In genomic region chr1:12124693-12125421, GRCh38 we compare ENCODE assay signal across 8 cellular contexts. TPM values are rescaled to one million over a fixed set of nuclear protein-coding genes. Genes with fewer than 3 reads are reported as not detected.
DNase-seq lines count a peak whose midpoint lies in the region; ATAC-seq and TF ChIP-seq lines count a peak whose summit lies in the region.

No MANE protein-coding gene starts in this region.

- DNase-seq in EL (peak; percentile 68), MG63 (peak; percentile 55), anterior cingulate cortex (lab: John Stamatoyannopoulos, UW) (peak in 52 of 58 donors; percentile 6 to 75 (median 39)), hepatocyte (ENCODE audit: low spot score) (peak; percentile 82)
- DNase-seq in T-helper 2 cell treated with Interferon-gamma antibody and Interleukin-4, amounts not matched to agents 5 μg/mL and 100 μg/mL, for 36 hours (ENCODE audit: low spot score): peak; percentile 63

- peaks cover 7% of the 10 kb centered on the region for H3K4me1 ChIP-seq in hepatocyte (ENCODE audit: insufficient read depth)
- peaks cover 8 to 26% (median 15%) of the 10 kb centered on the region in 3 donors for H3K4me1 ChIP-seq in skeletal muscle tissue (ENCODE audit: control insufficient read depth in 3 of 3, insufficient read depth in 3 of 3, low read length in 3 of 3)

- H3K27ac Mint-ChIP-seq in T-helper 2 cell treated with Interferon-gamma antibody and Interleukin-4, amounts not matched to agents 5 μg/mL and 100 μg/mL, for 36 hours: peak overlapping the region; percentile 13

- no peak overlapping the region for H3K4me2 ChIP-seq in hepatocyte

- no peaks in the 10 kb centered on the region for H3K27me3 ChIP-seq in MG63
- H3K27me3 ChIP-seq in hepatocyte: no peaks in the 10 kb centered on the region
- no peaks in the 10 kb centered on the region for H3K27me3 ChIP-seq in skeletal muscle tissue (ENCODE audit: control insufficient read depth in 3 of 3, insufficient read depth in 3 of 3, low read length in 3 of 3)

- H3K9ac ChIP-seq in skeletal muscle tissue (ENCODE audit: low read depth in 1 of 3, low read length in 3 of 3): peak overlapping the region in 1 of 3 donors; percentile 17

- no peaks in the 10 kb centered on the region for H4K20me1 ChIP-seq in hepatocyte (ENCODE audit: insufficient read depth, poor library complexity, severe bottlenecking)

- H3K4me3 ChIP-seq in MG63: no peak overlapping the region
- no peak overlapping the region for H3K4me3 ChIP-seq in hepatocyte
- no peak overlapping the region for H3K4me3 ChIP-seq in skeletal muscle tissue (ENCODE audit: low read length in 3 of 3)

- no peaks in the 10 kb centered on the region for H3K9me2 ChIP-seq in hepatocyte (replicated peaks; ENCODE audit: insufficient read depth)

- H3K27ac ChIP-seq in hepatocyte (no peak overlapping the region), skeletal muscle tissue (ENCODE audit: low read depth, low read length) (peak overlapping the region; percentile 37)

- H2AFZ ChIP-seq in hepatocyte: no peak overlapping the region

- 57% methylated on average over 19 of the region's 19 CpGs for WGBS in hepatocyte (ENCODE audit: low lambda C conversion rate, missing lambda C conversion rate)

- no peak overlapping the region for H3K4me3 Mint-ChIP-seq in T-helper 2 cell treated with Interferon-gamma antibody and Interleukin-4, amounts not matched to agents 5 μg/mL and 100 μg/mL, for 36 hours

- H3K9me3 Mint-ChIP-seq in T-helper 2 cell treated with Interferon-gamma antibody and Interleukin-4, amounts not matched to agents 5 μg/mL and 100 μg/mL, for 36 hours: no peaks in the 10 kb centered on the region

- H3K36me3 Mint-ChIP-seq in T-helper 2 cell treated with Interferon-gamma antibody and Interleukin-4, amounts not matched to agents 5 μg/mL and 100 μg/mL, for 36 hours (ENCODE audit: low read depth): peaks cover 8% of the 10 kb centered on the region

- H3K9me3 ChIP-seq in MG63 (no peaks in the 10 kb centered on the region), hepatocyte (ENCODE audit: low read depth) (no peaks in the 10 kb centered on the region), skeletal muscle tissue (ENCODE audit: control insufficient read depth in 3 of 3, low read length in 3 of 3) (no peaks in the 10 kb centered on the region)

- peak; percentile 97 for TF ChIP-seq CTCF in hepatocyte (IDR thresholded peaks at IDR 0.05; ENCODE audit: poor library complexity)

- H3K36me3 ChIP-seq in MG63: no peaks in the 10 kb centered on the region
- H3K36me3 ChIP-seq in hepatocyte (replicated peaks; ENCODE audit: insufficient read depth, low read depth): no peaks in the 10 kb centered on the region
- no peaks in the 10 kb centered on the region for H3K36me3 ChIP-seq in skeletal muscle tissue (ENCODE audit: control insufficient read depth in 3 of 3, insufficient read depth in 3 of 3, low read length in 3 of 3)

- H3K4me1 Mint-ChIP-seq in T-helper 2 cell treated with Interferon-gamma antibody and Interleukin-4, amounts not matched to agents 5 μg/mL and 100 μg/mL, for 36 hours (ENCODE audit: low read depth): peaks cover 16% of the 10 kb centered on the region

- H3K79me2 ChIP-seq in hepatocyte: no peaks in the 10 kb centered on the region

- no peaks in the 10 kb centered on the region for H3K27me3 Mint-ChIP-seq in T-helper 2 cell treated with Interferon-gamma antibody and Interleukin-4, amounts not matched to agents 5 μg/mL and 100 μg/mL, for 36 hours (ENCODE audit: low read depth)

- ATAC-seq in HG03280 (IDR thresholded peaks at IDR 0.05; ENCODE audit: unreplicated experiment) (no peak), HG03432 (IDR thresholded peaks at IDR 0.05; ENCODE audit: unreplicated experiment) (no peak)

RNA-seq across cellular contexts. Expression of gene TNFRSF1B, which starts 41.9 kb away (rescaled TPM):
- 2.5 and 3.9 TPM in 2 replicates for total RNA-seq in MG63 (2014; rRNA removed; shearing (Covaris generic); ENCODE audit: low replicate concordance)
- 4.1 and 13.4 TPM in 2 replicates for total RNA-seq in hepatocyte
- 3.0 and 4.3 TPM in 2 replicates for polyA plus RNA-seq in hepatocyte
- total RNA-seq in skeletal muscle tissue: 9.9 TPM
